In the genomic region with DNA sequence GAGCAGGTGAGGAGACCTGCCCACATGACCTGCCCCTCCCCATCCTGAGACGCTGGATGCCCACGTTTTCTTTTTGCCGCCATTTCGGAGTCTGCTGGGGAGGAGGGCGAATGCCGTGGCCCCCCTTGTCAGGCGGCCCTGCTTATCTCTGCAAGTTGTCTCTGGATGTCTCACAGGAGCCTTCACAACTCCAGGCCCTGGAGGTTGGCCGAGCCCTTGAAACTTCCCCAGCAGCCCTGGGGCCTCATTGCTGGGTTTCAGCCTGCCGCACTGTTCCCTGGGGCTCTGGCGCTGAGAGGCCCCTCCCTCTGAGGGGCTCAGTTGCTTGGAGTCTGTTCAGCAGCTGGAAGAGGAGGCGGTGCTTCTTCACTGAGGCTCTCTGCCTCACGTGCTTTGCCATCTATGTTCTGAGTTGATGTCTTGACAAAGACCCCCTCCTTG, we compare ENCODE assay signal across 8 cellular contexts. TPM values are rescaled to one million over a fixed set of nuclear protein-coding genes. Genes with fewer than 3 reads are reported as not detected.
DNase-seq lines count a peak whose midpoint lies in the region; ATAC-seq, FAIRE-seq and TF ChIP-seq lines count a peak whose summit lies in the region.

No MANE protein-coding gene starts in this region.

- H3K27me3 ChIP-seq in BLaER1: no peaks in the 10 kb centered on the region
- no peaks in the 10 kb centered on the region for H3K27me3 ChIP-seq in Panc1 (ENCODE audit: control insufficient read depth, insufficient read depth, low read length)
- no peaks in the 10 kb centered on the region for H3K27me3 ChIP-seq in fibroblast of lung (ENCODE audit: control insufficient read depth, insufficient read depth, low read length)
- no peaks in the 10 kb centered on the region for H3K27me3 ChIP-seq in ovary
- no peaks in the 10 kb centered on the region for H3K27me3 ChIP-seq in small intestine (ENCODE audit: control insufficient read depth in 2 of 2, insufficient read depth in 2 of 2, low read length in 2 of 2)

- BruUV-seq in Panc1 (replicated peaks; lab: Mats Ljungman, UMichigan): no TSS peak

- in situ Hi-C loops in Panc1 (cut with HindIII; ENCODE audit: low pct_unique_long_range_greater_than_20kb, low sequenced_read_pairs): no loop called here

- intact Hi-C loops in Panc1 (cut with micrococcal nuclease; ENCODE audit: unreplicated experiment) (loop anchor here (10.0 kb wide), 1 partner anchor 65 kb away; no protein-coding TSS in a partner anchor), ovary (cut with DNase I) (no loop called here)

- 19 to 27% (median 24%) methylated on average over 12 of the region's 12 CpGs for WGBS in ovary, 3 donors
- WGBS in small intestine, 3 donors: 63 to 81% (median 74%) methylated on average over 12 of the region's 12 CpGs

- CTCF ChIA-PET in Panc1 (lab: Charles Lee): no interaction called here

- H3K4me1 ChIP-seq in BLaER1 (peaks cover 25% of the 10 kb centered on the region), Panc1 (ENCODE audit: control insufficient read depth, insufficient read depth, low read length) (no peaks in the 10 kb centered on the region), fibroblast of lung (ENCODE audit: control insufficient read depth, extremely low read depth, insufficient read depth, low read length) (peaks cover 28% of the 10 kb centered on the region), ovary (ENCODE audit: insufficient read depth) (peaks cover 10% of the 10 kb centered on the region), small intestine (ENCODE audit: control insufficient read depth in 2 of 2, insufficient read depth in 1 of 2, low read depth in 1 of 2, low read length in 1 of 2) (peaks cover 0 to 2% of the 10 kb centered on the region in 2 donors)

- H3K79me2 ChIP-seq in fibroblast of lung (ENCODE audit: control insufficient read depth, insufficient read depth, low read length): no peaks in the 10 kb centered on the region

- H3K4me2 ChIP-seq in BLaER1 (peak overlapping the region; percentile 80), fibroblast of lung (ENCODE audit: extremely low read depth, insufficient read depth, low read length) (peak overlapping the region; percentile 49)

- no peak for TF ChIP-seq CTCF in Panc1 (IDR thresholded peaks at IDR 0.05)
- no peak for TF ChIP-seq CTCF in fibroblast of lung (conservative IDR thresholded peaks at IDR 0.05 in 1 of 2, IDR thresholded peaks at IDR 0.05 in 1 of 2; ENCODE audit: low read depth in 1 of 2, low read length in 2 of 2)
- TF ChIP-seq CTCF in ovary (IDR thresholded peaks at IDR 0.05): no peak

- peak; percentile 6; the same call in 1 of the 2 replicates for ATAC-seq in Panc1
- no peak for ATAC-seq in GM18517 (IDR thresholded peaks at IDR 0.05; ENCODE audit: unreplicated experiment)

- H3K9me3 ChIP-seq in BLaER1: no peaks in the 10 kb centered on the region
- H3K9me3 ChIP-seq in Panc1 (ENCODE audit: control insufficient read depth, insufficient read depth, low read depth, low read length): no peaks in the 10 kb centered on the region
- no peaks in the 10 kb centered on the region for H3K9me3 ChIP-seq in fibroblast of lung (ENCODE audit: control insufficient read depth, insufficient read depth, low read depth, low read length)
- no peaks in the 10 kb centered on the region for H3K9me3 ChIP-seq in ovary
- no peaks in the 10 kb centered on the region for H3K9me3 ChIP-seq in small intestine (ENCODE audit: control insufficient read depth, low read depth)

- TF ChIP-seq EP300 in ovary (IDR thresholded peaks at IDR 0.05): no peak

- H4K20me1 ChIP-seq in BLaER1 (no peaks in the 10 kb centered on the region), fibroblast of lung (ENCODE audit: control insufficient read depth, extremely low read depth, insufficient read depth, low read length) (no peaks in the 10 kb centered on the region)

- no peak for DNase-seq in Panc1 (ENCODE audit: low read depth, low spot score)
- peak; percentile 81 for DNase-seq in fibroblast of lung (ENCODE audit: low read depth in 2 of 2)
- peak; percentile 44 to 75 (median 53) for DNase-seq in ovary
- no peak for DNase-seq in amygdala (lab: John Stamatoyannopoulos, UW)
- no peak for DNase-seq in UCSD-AML1 (lab: John Stamatoyannopoulos, UW; ENCODE audit: unreplicated experiment)
- DNase-seq in small intestine: no peak

- H3K36me3 ChIP-seq in BLaER1: no peaks in the 10 kb centered on the region
- H3K36me3 ChIP-seq in Panc1 (ENCODE audit: control insufficient read depth, insufficient read depth, low read length): no peaks in the 10 kb centered on the region
- H3K36me3 ChIP-seq in fibroblast of lung (ENCODE audit: control insufficient read depth, insufficient read depth, low read length): no peaks in the 10 kb centered on the region
- H3K36me3 ChIP-seq in ovary: no peaks in the 10 kb centered on the region
- no peaks in the 10 kb centered on the region for H3K36me3 ChIP-seq in small intestine (ENCODE audit: control insufficient read depth in 2 of 2, insufficient read depth in 2 of 2, low read length in 2 of 2)

- H3K4me3 ChIP-seq in BLaER1: no peak overlapping the region
- H3K4me3 ChIP-seq in Panc1 (ENCODE audit: low read depth in 2 of 2, low read length in 2 of 2): no peak overlapping the region
- H3K4me3 ChIP-seq in fibroblast of lung (replicated peaks in 1 of 4; ENCODE audit: control extremely low read depth in 1 of 4, insufficient read depth in 1 of 4, low read depth in 3 of 4, low read length in 4 of 4): no peak overlapping the region
- no peak overlapping the region for H3K4me3 ChIP-seq in ovary
- H3K4me3 ChIP-seq in small intestine (ENCODE audit: low read depth in 1 of 2, low read length in 2 of 2): no peak overlapping the region

- TF ChIP-seq POLR2A in ovary (IDR thresholded peaks at IDR 0.05): no peak

- no peak overlapping the region for H2AFZ ChIP-seq in fibroblast of lung (ENCODE audit: low read length)

- POLR2A ChIA-PET in Panc1 (lab: Charles Lee): interaction anchor here (0.7 kb wide), 1 partner anchor 664 kb away, joined by 3 read pairs; no protein-coding TSS in a partner anchor

- H3K27ac ChIP-seq in BLaER1 (no peak overlapping the region), Panc1 (ENCODE audit: low read length) (no peak overlapping the region), fibroblast of lung (ENCODE audit: insufficient read depth, low read length) (peak overlapping the region; percentile 98), ovary (peak overlapping the region in 1 of 2 donors; percentile 20), small intestine (ENCODE audit: low read depth in 1 of 2, low read length in 1 of 2) (peak overlapping the region in 1 of 2 donors; percentile 88)

- no peak for FAIRE-seq in small intestine (lab: Jason Lieb, UNC)

- H3K9ac ChIP-seq in BLaER1 (no peak overlapping the region), fibroblast of lung (ENCODE audit: insufficient read depth, low read length) (peak overlapping the region; percentile 68)

RNA-seq across cellular contexts. Expression of gene ZBTB21, which starts 29.8 kb away (rescaled TPM):
- total RNA-seq in Panc1 (2021; ENCODE audit: unreplicated experiment) (17.9 TPM), fibroblast of lung (5.6 and 8.9 TPM in 2 replicates), ovary (10 to 100 TPM; 18.7 to 41.4 (median 23.4) TPM)
- 5.7 TPM for polyA plus RNA-seq in Panc1 (2012; ENCODE audit: insufficient read length)
- polyA plus RNA-seq in fibroblast of lung (9.1 and 12.2 TPM in 2 replicates), ovary (1 to 10 TPM; 4.1 to 6.2 TPM), small intestine (1 to 10 TPM; 1.4 to 3.0 (median 1.8) TPM)
- 5.6 and 7.0 TPM in 2 replicates for polyA plus RNA-seq in fibroblast of lung (2012)
- polyA minus RNA-seq in fibroblast of lung (ENCODE audit: low replicate concordance): 19.8 and 31.3 TPM in 2 replicates

RNA-seq across cellular contexts. Expression of gene UMODL1, which starts 31.2 kb away (rescaled TPM):
- 0.18 TPM for total RNA-seq in Panc1 (2021; ENCODE audit: unreplicated experiment)
- polyA plus RNA-seq in Panc1 (2012; ENCODE audit: insufficient read length): not detected
- total RNA-seq in fibroblast of lung: not detected in 2 replicates
- polyA plus RNA-seq in fibroblast of lung: not detected in 2 replicates
- polyA plus RNA-seq in fibroblast of lung (2012): not detected in 2 replicates
- not detected in 2 replicates for polyA minus RNA-seq in fibroblast of lung (ENCODE audit: low replicate concordance)
- total RNA-seq in ovary: 1 to 10 TPM in 1 of 7 donors, under 1 TPM in 2, not detected in 4; 0.22 to 2.2 (median 0.26) TPM
- under 1 TPM in 1 of 2 donors, not detected in 1; 0.01 TPM for polyA plus RNA-seq in ovary
- under 1 TPM in 2 of 3 donors, not detected in 1; 0.43 to 0.67 TPM for polyA plus RNA-seq in small intestine

Comparison
In these comparisons a context has a peak if more than half of its experiments do, and no peak if none do; other contexts are left out.
1. DNase-seq: peak in fibroblast of lung (2 of 2) and ovary (5 of 5); none in Panc1 (single experiment), amygdala (0 of 56), UCSD-AML1 (single experiment) and small intestine (single experiment).